1 cellular context compared by ENCODE assay signal in genomic region chr17:76714822-76715461, GRCh38.
TF ChIP-seq lines count a peak whose summit lies in the region.

No MANE protein-coding gene starts in this region.

TF ChIP-seq in liver, 16 proteins besides CTCF, POLR2A, EP300 and RAD21 (continued from another document):
- no peak for TF ChIP-seq SP1 (IDR thresholded peaks at IDR 0.05)
- TF ChIP-seq FOXA2 (IDR thresholded peaks at IDR 0.05), result no peak
- TF ChIP-seq GABPA (IDR thresholded peaks at IDR 0.05 in 1 of 2, conservative IDR thresholded peaks at IDR 0.05 in 1 of 2), result no peak
- TF ChIP-seq JUND (IDR thresholded peaks at IDR 0.05), result no peak
